ENCODE assay signal across 27 cellular contexts in genomic region chr14:56816575-56817391, GRCh38. TPM values are rescaled to one million over a fixed set of nuclear protein-coding genes. Genes with fewer than 3 reads are reported as not detected.
DNase-seq lines count a peak whose midpoint lies in the region; ATAC-seq, FAIRE-seq and TF ChIP-seq lines count a peak whose summit lies in the region.
"Had no signal": no experiment of that assay in that cellular context is flagged by ENCODE, and none has a peak within 500 bp of the region (broad histone marks: within the 10 kb centered on the region; RNA-seq: fewer than 3 reads in every experiment).

No MANE protein-coding gene starts in this region.

- H3K27me3 Mint-ChIP-seq in GM23338 (ENCODE audit: insufficient read depth, low read depth, poor library complexity) (peaks cover 76% of the 10 kb centered on the region), nephron progenitor cell (ENCODE audit: low read depth, poor library complexity) (peaks cover 98% of the 10 kb centered on the region), Calu3 (ENCODE audit: unreplicated experiment) (peaks cover 71% of the 10 kb centered on the region)

- dilution Hi-C loops in endothelial cell of umbilical vein (cut with MboI; ENCODE audit: extremely low pct_ligation_motif_present, low sequenced_read_pairs): no loop called here

- H3K4me2 ChIP-seq in GM23338 (peak overlapping the region; percentile 82), endothelial cell of umbilical vein (ENCODE audit: insufficient read depth, low read length) (no peak overlapping the region)

- H2AFZ ChIP-seq in GM23338: peak overlapping the region; percentile 83; the same call in 1 of the 2 replicates
- no peak overlapping the region for H2AFZ ChIP-seq in endothelial cell of umbilical vein (ENCODE audit: low read depth, low read length)

- H3K79me2 ChIP-seq in GM23338 (replicated peaks; ENCODE audit: insufficient read depth) (no peaks in the 10 kb centered on the region), endothelial cell of umbilical vein (ENCODE audit: control insufficient read depth, insufficient read depth, low read length) (no peaks in the 10 kb centered on the region)

- no peaks in the 10 kb centered on the region for H3K9me3 Mint-ChIP-seq in GM23338
- H3K9me3 Mint-ChIP-seq in nephron progenitor cell: no peaks in the 10 kb centered on the region
- no peaks in the 10 kb centered on the region for H3K9me3 Mint-ChIP-seq in Calu3 (ENCODE audit: low read depth, unreplicated experiment)
- H3K9me3 Mint-ChIP-seq: activated naive CD4-positive, alpha-beta T cell treated with anti-CD3 and anti-CD28 coated beads, Interleukin-2, amount 50 U/mL, for 72 hours; stimulated activated memory B cell treated with anti-CD40 and anti-IgM and Interleukin-4, amounts not matched to agents 10 μg/mL and 1 μg/mL and 100 μg/mL, for 72 hours had no signal

- no peaks in the 10 kb centered on the region for H4K20me1 ChIP-seq in GM23338 (replicated peaks; ENCODE audit: insufficient read depth)
- H4K20me1 ChIP-seq in endothelial cell of umbilical vein (replicated peaks; ENCODE audit: control insufficient read depth, extremely low read depth, insufficient read depth, low read length): no peaks in the 10 kb centered on the region

- TF ChIP-seq POLR2A in endothelial cell of umbilical vein (IDR thresholded peaks at IDR 0.05; ENCODE audit: low read depth, low read length): no peak

- POLR2A ChIA-PET in endothelial cell of umbilical vein (lab: Charles Lee): no interaction called here

- 0 out of 2 replicates have a peak overlapping the region, but pooled peaks have one; percentile 3 for H3K9ac ChIP-seq in HUES64 (ENCODE audit: low read depth, low read length)
- H3K9ac ChIP-seq in endothelial cell of umbilical vein (replicated peaks; ENCODE audit: extremely low read depth, insufficient read depth, low read length): no peak overlapping the region

- H3K36me3 Mint-ChIP-seq in GM23338 (ENCODE audit: low read depth) (no peaks in the 10 kb centered on the region), nephron progenitor cell (ENCODE audit: low read depth) (no peaks in the 10 kb centered on the region), Calu3 (ENCODE audit: insufficient read depth, unreplicated experiment) (no peaks in the 10 kb centered on the region)
- H3K36me3 Mint-ChIP-seq: stimulated activated memory B cell treated with anti-CD40 and anti-IgM and Interleukin-4, amounts not matched to agents 10 μg/mL and 1 μg/mL and 100 μg/mL, for 72 hours had no signal

- H3K4me1 ChIP-seq in GM23338 (ENCODE audit: insufficient read depth): peaks cover 65% of the 10 kb centered on the region
- peaks cover 55% of the 10 kb centered on the region for H3K4me1 ChIP-seq in HUES64 (ENCODE audit: insufficient read depth, low read length)
- H3K4me1 ChIP-seq in endothelial cell of umbilical vein (ENCODE audit: control insufficient read depth, extremely low read depth, insufficient read depth, low read length): no peaks in the 10 kb centered on the region
- H3K4me1 ChIP-seq in upper lobe of right lung: no peaks in the 10 kb centered on the region
- H3K4me1 ChIP-seq: breast epithelium, psoas muscle had no signal

- H3K27ac Mint-ChIP-seq in GM23338 (no peak overlapping the region), nephron progenitor cell (no peak overlapping the region), Calu3 (ENCODE audit: unreplicated experiment) (no peak overlapping the region)
- H3K27ac Mint-ChIP-seq: activated naive CD4-positive, alpha-beta T cell treated with anti-CD3 and anti-CD28 coated beads, Interleukin-2, amount 50 U/mL, for 72 hours; stimulated activated memory B cell treated with anti-CD40 and anti-IgM and Interleukin-4, amounts not matched to agents 10 μg/mL and 1 μg/mL and 100 μg/mL, for 72 hours had no signal

- no TSS peak for BruUV-seq in endothelial cell of umbilical vein (replicated peaks; lab: Mats Ljungman, UMichigan)
- BruUV-seq in Calu3 (replicated peaks; lab: Mats Ljungman, UMichigan): no TSS peak

- peak overlapping the region; percentile 58 for H3K4me3 ChIP-seq in GM23338
- H3K4me3 ChIP-seq in HUES64 (ENCODE audit: low read length): peak overlapping the region; percentile 42
- no peak overlapping the region for H3K4me3 ChIP-seq in endothelial cell of umbilical vein (replicated peaks in 1 of 3; ENCODE audit: insufficient read depth in 1 of 3, low read depth in 1 of 3, low read length in 3 of 3)
- H3K4me3 ChIP-seq in upper lobe of right lung: no peak overlapping the region
- H3K4me3 ChIP-seq: breast epithelium, dorsolateral prefrontal cortex, psoas muscle, tibial nerve had no signal

- H3K4me3 Mint-ChIP-seq in GM23338: peak overlapping the region; percentile 75
- peak overlapping the region; percentile 72 for H3K4me3 Mint-ChIP-seq in nephron progenitor cell
- H3K4me3 Mint-ChIP-seq in Calu3 (ENCODE audit: low read depth, unreplicated experiment): no peak overlapping the region
- H3K4me3 Mint-ChIP-seq: stimulated activated memory B cell treated with anti-CD40 and anti-IgM and Interleukin-4, amounts not matched to agents 10 μg/mL and 1 μg/mL and 100 μg/mL, for 72 hours had no signal

- H3K27ac ChIP-seq in GM23338 (ENCODE audit: low read depth) (no peak overlapping the region), HUES64 (ENCODE audit: low read depth, low read length) (no peak overlapping the region), endothelial cell of umbilical vein (ENCODE audit: insufficient read depth, low read depth, low read length) (no peak overlapping the region), upper lobe of right lung (no peak overlapping the region)
- H3K27ac ChIP-seq: breast epithelium, dorsolateral prefrontal cortex, HL-60, psoas muscle, tibial nerve had no signal

- peak; percentile 79 for DNase-seq in GM23338 (ENCODE audit: low spot score)
- no peak for DNase-seq in endothelial cell of umbilical vein (ENCODE audit: low read depth, low spot score)
- DNase-seq in nephron progenitor cell: peak; percentile 58
- DNase-seq in Calu3: no peak
- no peak for DNase-seq in upper lobe of right lung
- DNase-seq in MV-4-11 (lab: John Stamatoyannopoulos, UW): no peak
- DNase-seq: activated CD4-positive, alpha-beta T cell treated with anti-CD3 and anti-CD28 coated beads, Interleukin-2, amount 50 U/mL, for 4 hours; activated T-cell treated with anti-CD3 and anti-CD28 coated beads, Interleukin-2, amount 50 U/mL, for 1 hour; DND-41; hippocampal formation; Karpas-422; left ventricle myocardium superior; NCI-H1436; NCI-H446; OCI-M1; psoas muscle; stimulated activated CD4-positive, alpha-beta T cell treated with anti-CD3 and anti-CD28 coated beads, Interleukin-12 subunit alpha, Interleukin-12 subunit beta, amount 100 ng/mL, for 4 hours; T1000 had no signal

- WGBS in HUES64: 1% methylated on average over 66 of the region's 66 CpGs

- H3K4me1 Mint-ChIP-seq in GM23338 (peaks cover 49% of the 10 kb centered on the region), nephron progenitor cell (peaks cover 6% of the 10 kb centered on the region), Calu3 (ENCODE audit: low read depth, unreplicated experiment) (no peaks in the 10 kb centered on the region)

- H3K9me3 ChIP-seq in HUES64 (ENCODE audit: insufficient read depth, low read depth, low read length) (no peaks in the 10 kb centered on the region), endothelial cell of umbilical vein (replicated peaks; ENCODE audit: control insufficient read depth, insufficient read depth, low read length) (no peaks in the 10 kb centered on the region), upper lobe of right lung (no peaks in the 10 kb centered on the region)
- H3K9me3 ChIP-seq: breast epithelium, psoas muscle, tibial nerve had no signal

- no peak for FAIRE-seq in endothelial cell of umbilical vein (lab: Jason Lieb, UNC)

- H3K9me2 ChIP-seq in GM23338 (ENCODE audit: insufficient read depth): no peaks in the 10 kb centered on the region

- H3K36me3 ChIP-seq in GM23338 (ENCODE audit: insufficient read depth) (no peaks in the 10 kb centered on the region), HUES64 (ENCODE audit: insufficient read depth, low read length) (no peaks in the 10 kb centered on the region), endothelial cell of umbilical vein (ENCODE audit: control insufficient read depth in 2 of 2, extremely low read depth in 1 of 2, insufficient read depth in 2 of 2, low read length in 2 of 2) (no peaks in the 10 kb centered on the region), upper lobe of right lung (no peaks in the 10 kb centered on the region)
- H3K36me3 ChIP-seq: breast epithelium, tibial nerve had no signal

- intact Hi-C loops in endothelial cell of umbilical vein (cut with micrococcal nuclease) (no loop called here), Calu3 (cut with micrococcal nuclease; ENCODE audit: unreplicated experiment) (no loop called here), upper lobe of right lung (cut with DNase I) (no loop called here)

- CTCF ChIA-PET in endothelial cell of umbilical vein (lab: Charles Lee) (no interaction called here), Calu3 (lab: Charles Lee) (no interaction called here)

- H3K9me1 ChIP-seq in endothelial cell of umbilical vein (replicated peaks; ENCODE audit: control insufficient read depth, extremely low read depth, insufficient read depth, low read length): no peaks in the 10 kb centered on the region

- peak in 1 of 2 experiments; percentile 13; a peak in 1 of 4 replicates for TF ChIP-seq CTCF in GM23338 (conservative IDR thresholded peaks at IDR 0.05; ENCODE audit: low read depth in 2 of 2)
- no peak for TF ChIP-seq CTCF in endothelial cell of umbilical vein (IDR thresholded peaks at IDR 0.05; ENCODE audit: extremely low read depth in 1 of 2, insufficient read depth in 1 of 2, low read depth in 1 of 2, low read length in 2 of 2)
- TF ChIP-seq CTCF in nephron progenitor cell (IDR thresholded peaks at IDR 0.05): no peak
- TF ChIP-seq CTCF in Calu3 (IDR thresholded peaks at IDR 0.05; ENCODE audit: unreplicated experiment): no peak
- no peak for TF ChIP-seq CTCF in upper lobe of right lung (IDR thresholded peaks at IDR 0.05)

- H3F3A ChIP-seq in GM23338 (replicated peaks; ENCODE audit: low read depth): peaks cover 14% of the 10 kb centered on the region; the same call in 1 of the 2 replicates

- ATAC-seq in GM23338: peak; percentile 68
- no peak for ATAC-seq in upper lobe of right lung
- ATAC-seq: activated naive CD4-positive, alpha-beta T cell treated with anti-CD3 and anti-CD28 coated beads, Interleukin-2, amount 50 U/mL, for 72 hours; left ventricle myocardium superior; psoas muscle had no signal

- H3K27me3 ChIP-seq in GM23338 (ENCODE audit: insufficient read depth) (peaks cover 99% of the 10 kb centered on the region), HUES64 (ENCODE audit: insufficient read depth, low read length) (peaks cover 97% of the 10 kb centered on the region), endothelial cell of umbilical vein (ENCODE audit: control insufficient read depth in 2 of 2, insufficient read depth in 2 of 2, low read length in 2 of 2) (peaks cover 58 to 77% of the 10 kb centered on the region in 2 experiments), upper lobe of right lung (peaks cover 87% of the 10 kb centered on the region)

RNA-seq across cellular contexts. Expression of gene OTX2, which starts 6.5 kb away (rescaled TPM):
- total RNA-seq in GM23338 (2014; rRNA removed; shearing (Covaris generic)): 21.2 and 23.9 TPM in 2 replicates
- polyA plus RNA-seq in GM23338 (2016; fragmentation: Nextera tagmentation; extraction: Ambion mirVana) (13.6 and 16.5 TPM in 2 replicates), endothelial cell of umbilical vein (not detected in 2 replicates)
- polyA plus RNA-seq in HUES64 (2013, experiment 1 of 2): 58.2 TPM
- polyA plus RNA-seq in HUES64 (2013, experiment 2 of 2): 51.9 TPM
- total RNA-seq in endothelial cell of umbilical vein (not detected in 2 replicates), Calu3 (2022) (not detected in 2 replicates), upper lobe of right lung (not detected)
- not detected in 2 replicates for polyA plus RNA-seq in endothelial cell of umbilical vein (2011; cell fraction: cytosol; rRNA removed)
- polyA plus RNA-seq in endothelial cell of umbilical vein (2011; cell fraction: nucleus; rRNA removed): not detected in 2 replicates
- not detected in 2 replicates for polyA plus RNA-seq in endothelial cell of umbilical vein (2012)
- polyA minus RNA-seq in endothelial cell of umbilical vein: not detected in 2 replicates
- polyA minus RNA-seq in endothelial cell of umbilical vein (2011; cell fraction: cytosol; rRNA and poly(A)+ RNA removed): not detected
- polyA minus RNA-seq in endothelial cell of umbilical vein (2011; cell fraction: nucleus; rRNA and poly(A)+ RNA removed): not detected in 2 replicates
- total RNA-seq: activated naive CD4-positive, alpha-beta T cell treated with anti-CD3 and anti-CD28 coated beads, Interleukin-2, amount 50 U/mL, for 72 hours; breast epithelium; left ventricle myocardium superior; psoas muscle; SK-MEL-5; tibial nerve had no signal
- polyA plus RNA-seq: BJ, psoas muscle had no signal

Comparison
In these comparisons a context has a peak if more than half of its experiments do, and no peak if none do; other contexts are left out.
1. DNase-seq: peak in GM23338 (single experiment) and nephron progenitor cell (single experiment); none in endothelial cell of umbilical vein (single experiment), Calu3 (single experiment), upper lobe of right lung (single experiment) and MV-4-11 (single experiment).
2. H3K4me3 ChIP-seq: peak in GM23338 (single experiment) and HUES64 (single experiment); none in endothelial cell of umbilical vein (0 of 3) and upper lobe of right lung (single experiment).
3. RNA of gene OTX2, which starts 6.5 kb away (total RNA-seq): 21.2 to 23.9 TPM in GM23338; not detected in endothelial cell of umbilical vein, not detected in Calu3 and not detected in upper lobe of right lung (single experiment); every median in the first group is over 10 times any median in the second.